ENCODE assay signal across 8 cellular contexts in the genomic region with DNA sequence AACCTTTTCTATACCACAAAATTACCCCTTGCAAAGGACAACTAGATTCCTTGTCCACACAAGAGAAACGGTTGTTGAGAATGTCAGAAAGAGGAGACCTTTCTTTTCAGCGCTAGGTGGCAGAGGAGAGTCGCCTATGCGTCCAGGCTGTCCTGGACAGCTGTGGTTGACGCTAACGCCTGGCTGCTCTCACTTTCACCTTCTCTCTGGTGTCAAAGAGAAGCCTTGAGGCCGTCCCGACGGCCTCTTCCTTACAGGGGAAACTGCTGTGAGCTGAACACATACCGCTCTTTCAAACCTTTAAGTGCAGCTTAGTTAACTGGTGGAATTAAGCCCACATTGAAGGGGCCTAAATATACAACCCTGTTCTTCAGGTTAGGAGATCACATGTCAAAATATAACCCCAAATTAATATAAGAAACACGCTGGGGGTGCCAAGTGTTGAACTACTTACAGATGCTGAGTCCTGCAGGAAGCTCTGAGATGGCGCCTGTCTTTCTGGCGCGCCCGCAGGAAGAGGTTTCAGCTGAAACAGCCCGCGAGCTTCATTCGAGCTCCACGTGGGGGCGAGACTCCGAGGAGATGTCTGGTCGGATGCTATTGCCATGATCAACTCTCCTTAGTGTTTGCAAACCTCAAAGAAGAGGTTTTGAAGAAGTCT.
A peak's percentile ranks its signal among the peaks of the same experiment; 100 is the strongest.
DNase-seq lines count a peak whose midpoint lies in the region; ATAC-seq and TF ChIP-seq lines count a peak whose summit lies in the region.

No MANE protein-coding gene starts in this region.

- peak; percentile 100 for ATAC-seq in GM18867 (IDR thresholded peaks at IDR 0.05; ENCODE audit: unreplicated experiment)
- ATAC-seq in HG03103 (IDR thresholded peaks at IDR 0.05; ENCODE audit: low read depth, unreplicated experiment) = peak; percentile 97

- TF ChIP-seq CTCF in AG09319 (IDR thresholded peaks at IDR 0.05; ENCODE audit: low read depth, low read length) (peak; percentile 87), choroid plexus epithelial cell (conservative IDR thresholded peaks at IDR 0.05; ENCODE audit: low read depth, low read length) (peak; percentile 97)

- peak; percentile 14 for DNase-seq in AG09319 (ENCODE audit: extremely low read depth, low read depth)
- DNase-seq in NCI-H226 = peak; percentile 17
- peak; percentile 29 for DNase-seq in activated CD4-positive, alpha-beta T cell treated with anti-CD3 and anti-CD28 coated beads for 1 hour
- peak; percentile 89 for DNase-seq in choroid plexus epithelial cell (ENCODE audit: low read depth)
- DNase-seq in left kidney (ENCODE audit: low read depth, low spot score) = peak; percentile 93
- peak; percentile 56 to 59 for DNase-seq in stimulated activated CD4-positive, alpha-beta T cell treated with anti-CD3 and anti-CD28 coated beads, Interleukin-2, amount 100 ng/mL, for 48 hours

- peak overlapping the region; percentile 57 for H3K4me3 ChIP-seq in choroid plexus epithelial cell (ENCODE audit: low read depth, low read length)

Comparison
In these comparisons a context has a peak if more than half of its experiments do, and no peak if none do; other contexts are left out.
1. Peak in every context shown above with its lines: DNase-seq, ATAC-seq and H3K4me3 ChIP-seq.
2. DNase-seq: peak in every context shown above with its lines; median percentile 93 in left kidney; 89 in choroid plexus epithelial cell; 58 in stimulated activated CD4-positive, alpha-beta T cell treated with anti-CD3 and anti-CD28 coated beads, Interleukin-2, amount 100 ng/mL, for 48 hours; 29 in activated CD4-positive, alpha-beta T cell treated with anti-CD3 and anti-CD28 coated beads for 1 hour; 17 in NCI-H226; 14 in AG09319.